Comparison of ENCODE assay signal across 1 cellular context in genomic region chr6:43773050-43773956, GRCh38.
A peak's percentile ranks its signal among the peaks of the same experiment; 100 is the strongest.
TF ChIP-seq lines count a peak whose summit lies in the region.

No MANE protein-coding gene starts in this region.

TF ChIP-seq in K562, 482 proteins besides CTCF, POLR2A, EP300 and RAD21 (continued from another document and continues in another):
- no peak for TF ChIP-seq SFPQ (IDR thresholded peaks at IDR 0.05; ENCODE audit: low read depth, low read length)
- peak in 1 of 2 experiments; percentile 52 for TF ChIP-seq AFF1 (IDR thresholded peaks at IDR 0.05; ENCODE audit: low read depth in 1 of 2, partially characterized antibody in 2 of 2)
- TF ChIP-seq SIN3A (IDR thresholded peaks at IDR 0.05; ENCODE audit: borderline replicate concordance in 2 of 2, control insufficient read depth in 1 of 2, low read depth in 2 of 2, low read length in 2 of 2): peak in 1 of 2 experiments; percentile 44; a peak in 1 of 4 replicates
- peak; percentile 84 for TF ChIP-seq STAT6 (CRISPR knock-in tag; IDR thresholded peaks at IDR 0.05)
- TF ChIP-seq CREB1 (IDR thresholded peaks at IDR 0.05): no peak
- 0 out of 2 replicates have a peak, but pooled peaks have one; percentile 10 for TF ChIP-seq CREB1 (CRISPR knock-in tag; IDR thresholded peaks at IDR 0.05)
- TF ChIP-seq ZNF175 (CRISPR knock-in tag; IDR thresholded peaks at IDR 0.05; ENCODE audit: low read depth): no peak
- TF ChIP-seq ZFP1 (CRISPR knock-in tag; IDR thresholded peaks at IDR 0.05): no peak
- TF ChIP-seq MBD1 (CRISPR knock-in tag; IDR thresholded peaks at IDR 0.05): no peak
- no peak; the same call in 1 of the 2 replicates for TF ChIP-seq ZBTB49 (CRISPR knock-in tag; IDR thresholded peaks at IDR 0.05; ENCODE audit: borderline replicate concordance)
- TF ChIP-seq BCOR (IDR thresholded peaks at IDR 0.05): no peak
- no peak for TF ChIP-seq TBL1XR1 (IDR thresholded peaks at IDR 0.05; ENCODE audit: low read length in 2 of 2)
- peak; percentile 59; the same call in 1 of the 2 replicates for TF ChIP-seq GATAD2A (IDR thresholded peaks at IDR 0.05)
- TF ChIP-seq ZFPM2 (CRISPR knock-in tag; IDR thresholded peaks at IDR 0.05): no peak
- TF ChIP-seq MLLT1 (IDR thresholded peaks at IDR 0.05): peak; percentile 63 to 81
- TF ChIP-seq IRF9 (tag; IDR thresholded peaks at IDR 0.05): no peak
- no peak for TF ChIP-seq ATF3 (IDR thresholded peaks at IDR 0.05)
- no peak for TF ChIP-seq ATF3 (CRISPR knock-in tag; conservative IDR thresholded peaks at IDR 0.05)
- TF ChIP-seq ARID2 (IDR thresholded peaks at IDR 0.05): no peak
- TF ChIP-seq MYBL2 (IDR thresholded peaks at IDR 0.05; ENCODE audit: low read depth): no peak
- no peak for TF ChIP-seq MYBL2 (CRISPR knock-in tag; IDR thresholded peaks at IDR 0.05; ENCODE audit: borderline replicate concordance)
- no peak for TF ChIP-seq ATF7 (IDR thresholded peaks at IDR 0.05)
- 0 out of 2 replicates have a peak, but pooled peaks have one; percentile 9 for TF ChIP-seq ZNF41 (CRISPR knock-in tag; conservative IDR thresholded peaks at IDR 0.05)
- no peak for TF ChIP-seq FOXJ3 (CRISPR knock-in tag; IDR thresholded peaks at IDR 0.05)
- no peak for TF ChIP-seq PHF20 (IDR thresholded peaks at IDR 0.05; ENCODE audit: partially characterized antibody)
- TF ChIP-seq POLR3A (IDR thresholded peaks at IDR 0.05; ENCODE audit: borderline replicate concordance, extremely low read depth, insufficient read depth, insufficient read length): no peak
- TF ChIP-seq ID3 (CRISPR knock-in tag; IDR thresholded peaks at IDR 0.05): no peak; the same call in 1 of the 2 replicates
- no peak for TF ChIP-seq ID3 (tag; IDR thresholded peaks at IDR 0.05)
- peak; percentile 44 for TF ChIP-seq NEUROD1 (IDR thresholded peaks at IDR 0.05; ENCODE audit: borderline replicate concordance, low read depth, low read length, partially characterized antibody)
- TF ChIP-seq CBX3 (IDR thresholded peaks at IDR 0.05; ENCODE audit: borderline replicate concordance in 1 of 2, low read length in 2 of 2): no peak
- TF ChIP-seq ARNT (IDR thresholded peaks at IDR 0.05): peak in 1 of 2 experiments; percentile 36; a peak in 1 of 4 replicates
- TF ChIP-seq MTA3 (IDR thresholded peaks at IDR 0.05; ENCODE audit: borderline replicate concordance): no peak
- no peak for TF ChIP-seq NFE2 (IDR thresholded peaks at IDR 0.05; ENCODE audit: low read depth)
- no peak for TF ChIP-seq TSC22D4 (tag; IDR thresholded peaks at IDR 0.05)
- no peak for TF ChIP-seq ZNF217 (CRISPR knock-in tag; IDR thresholded peaks at IDR 0.05)
- no peak for TF ChIP-seq CEBPZ (IDR thresholded peaks at IDR 0.05; ENCODE audit: borderline replicate concordance, low read depth, low read length)
- TF ChIP-seq PYGO2 (tag; IDR thresholded peaks at IDR 0.05): no peak
